28 cellular contexts compared by ENCODE assay signal in the genomic region with DNA sequence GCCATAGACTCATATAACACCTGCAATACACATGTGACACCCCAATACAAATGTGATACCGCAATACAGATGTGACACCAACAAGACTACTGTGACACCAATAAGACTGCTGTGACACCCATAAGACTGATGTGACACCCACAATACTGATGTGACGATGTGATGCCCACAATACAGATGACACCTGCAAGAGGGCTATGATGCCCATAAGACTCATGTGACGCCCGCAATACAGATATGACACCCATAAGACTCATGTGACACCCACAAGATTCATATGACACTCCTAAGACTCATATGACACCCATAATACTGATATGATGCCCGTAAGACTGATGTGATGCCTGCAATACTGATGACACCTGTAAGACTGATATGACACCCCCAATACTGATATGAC.
"Had no signal": no experiment of that assay in that cellular context is flagged by ENCODE, and none has a peak within 500 bp of the region (broad histone marks: within the 10 kb centered on the region; RNA-seq: fewer than 3 reads in every experiment).

No MANE protein-coding gene starts in this region.

- DNase-seq: activated CD4-positive, alpha-beta T cell treated with anti-CD3 and anti-CD28 coated beads for 1 hour; activated CD4-positive, alpha-beta T cell treated with anti-CD3 and anti-CD28 coated beads, Interleukin-2, amount 50 U/mL, for 48 hours; activated CD4-positive, CD25-positive, alpha-beta regulatory T cell; activated CD8-positive, alpha-beta memory T cell treated with anti-CD3 and anti-CD28 coated beads for 24 hours; activated CD8-positive, alpha-beta memory T cell treated with anti-CD3 and anti-CD28 coated beads, Interleukin-2, amount 10 ng/mL, durations not matched to agents 7 days and 5 days; activated CD8-positive, alpha-beta memory T cell treated with anti-CD3 and anti-CD28 coated beads, Interleukin-2, amount 50 U/mL, for 48 hours; activated gamma-delta T cell; activated naive CD4-positive, alpha-beta T cell treated with Interleukin-2 at 50 U/mL for 16 hours; activated naive CD8-positive, alpha-beta T cell treated with anti-CD3 and anti-CD28 coated beads, Interleukin-2, amount 50 U/mL, for 24 hours; anterior cingulate cortex; central memory CD4-positive, alpha-beta T cell; Karpas-422; KBM-7; NCI-H1105; NCI-H1417 treated with DMSO at 0.1 percent for 48 hours; NCI-H1694 treated with DMSO at 0.1 percent for 48 hours; NCI-H2029; NCI-H345; NCI-H524 treated with DMSO at 0.1 percent for 48 hours; SHP77; SJCRH30; T1000; WERI-Rb-1 had no signal

- H3K36me3 ChIP-seq: SJCRH30, WERI-Rb-1 had no signal

- H3K27ac ChIP-seq: SJCRH30, SK-N-MC, WERI-Rb-1 had no signal

- H3K9me3 Mint-ChIP-seq: activated naive CD8-positive, alpha-beta T cell treated with anti-CD3 and anti-CD28 coated beads, Interleukin-2, amount 50 U/mL, for 24 hours; brain had no signal

- ATAC-seq: activated CD8-positive, alpha-beta memory T cell treated with anti-CD3 and anti-CD28 coated beads, Interleukin-2, amount 10 ng/mL, durations not matched to agents 7 days and 5 days; activated naive CD8-positive, alpha-beta T cell treated with anti-CD3 and anti-CD28 coated beads, Interleukin-2, amount 50 U/mL, for 24 hours; Panc1 had no signal

- H3K4me1 ChIP-seq: SJCRH30 had no signal

- H3K4me3 Mint-ChIP-seq: activated CD4-positive, alpha-beta T cell treated with anti-CD3 and anti-CD28 coated beads, Interleukin-2, amount 10 ng/mL, durations not matched to agents 24 days and 14 days; activated CD8-positive, alpha-beta memory T cell treated with anti-CD3 and anti-CD28 coated beads, Interleukin-2, amount 10 ng/mL, durations not matched to agents 7 days and 5 days; activated naive CD8-positive, alpha-beta T cell; activated naive CD8-positive, alpha-beta T cell treated with anti-CD3 and anti-CD28 coated beads, Interleukin-2, amount 50 U/mL, for 24 hours; brain had no signal

- H3K9me3 ChIP-seq: SJCRH30 had no signal

- H3K4me1 Mint-ChIP-seq: activated CD8-positive, alpha-beta memory T cell treated with anti-CD3 and anti-CD28 coated beads, Interleukin-2, amount 10 ng/mL, durations not matched to agents 7 days and 5 days; activated naive CD8-positive, alpha-beta T cell treated with anti-CD3 and anti-CD28 coated beads, Interleukin-2, amount 50 U/mL, for 24 hours; brain had no signal

- H3K36me3 Mint-ChIP-seq: activated CD8-positive, alpha-beta memory T cell treated with anti-CD3 and anti-CD28 coated beads, Interleukin-2, amount 10 ng/mL, durations not matched to agents 7 days and 5 days; activated naive CD8-positive, alpha-beta T cell; brain had no signal

- H3K4me3 ChIP-seq: SJCRH30, SK-N-MC had no signal

- H3K27ac Mint-ChIP-seq: activated CD8-positive, alpha-beta memory T cell treated with anti-CD3 and anti-CD28 coated beads, Interleukin-2, amount 10 ng/mL, durations not matched to agents 7 days and 5 days; activated naive CD8-positive, alpha-beta T cell; activated naive CD8-positive, alpha-beta T cell treated with anti-CD3 and anti-CD28 coated beads, Interleukin-2, amount 50 U/mL, for 24 hours; brain had no signal

- H3K27me3 ChIP-seq: SJCRH30 had no signal
